In the genomic region with DNA sequence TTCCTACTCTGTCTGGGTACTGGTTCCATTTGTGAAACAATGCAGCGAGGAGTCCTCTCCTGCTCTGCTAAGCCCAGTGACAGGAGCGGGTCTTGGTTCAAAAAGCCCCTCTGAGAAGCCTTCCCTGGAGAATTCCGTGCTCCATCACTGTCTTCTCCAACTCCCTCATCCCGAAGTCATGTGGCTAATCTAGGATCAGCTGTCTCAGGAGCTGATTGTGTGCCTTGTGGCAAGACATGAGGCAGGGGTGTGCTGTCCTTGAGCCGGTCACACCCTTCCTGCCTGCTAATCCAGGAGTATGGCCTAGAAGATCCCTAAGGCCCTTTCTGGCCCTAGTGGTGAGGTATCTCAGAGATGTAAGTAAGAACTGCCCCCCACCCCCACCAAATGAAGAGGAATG, we compare ENCODE assay signal across 35 cellular contexts.
A peak's percentile ranks its signal among the peaks of the same experiment; 100 is the strongest.
DNase-seq lines count a peak whose midpoint lies in the region; TF ChIP-seq lines count a peak whose summit lies in the region.
"Had no signal": no experiment of that assay in that cellular context is flagged by ENCODE, and none has a peak within 500 bp of the region (broad histone marks: within the 10 kb centered on the region; RNA-seq: fewer than 3 reads in every experiment).

No MANE protein-coding gene starts in this region.

- H3K36me3 ChIP-seq in neuronal stem cell (replicated peaks in 1 of 2; ENCODE audit: control insufficient read depth in 2 of 2, insufficient read depth in 2 of 2, low read length in 2 of 2): no peaks in the 10 kb centered on the region
- H3K36me3 ChIP-seq: BE2C; BLaER1; BLaER1 treated with 17β-estradiol and CSF1 and Interleukin-3, amounts not matched to agents 10 nM and 100 nM had no signal

- H3K14ac ChIP-seq in neuronal stem cell (ENCODE audit: low read length): no peak overlapping the region

- no peak overlapping the region for H3K4ac ChIP-seq in neuronal stem cell (ENCODE audit: low read length)

- TF ChIP-seq POLR2A in erythroblast (IDR thresholded peaks at IDR 0.05; ENCODE audit: low read length) (no peak), lower leg skin (IDR thresholded peaks at IDR 0.05) (no peak)

- H3K27me3 ChIP-seq in neuronal stem cell (ENCODE audit: control insufficient read depth in 3 of 3, insufficient read depth in 3 of 3, low read depth in 1 of 3, low read length in 3 of 3): no peaks in the 10 kb centered on the region
- H3K27me3 ChIP-seq: BLaER1; BLaER1 treated with 17β-estradiol and CSF1 and Interleukin-3, amounts not matched to agents 10 nM and 100 nM had no signal

- H2BK120ac ChIP-seq in neuronal stem cell (ENCODE audit: low read depth, low read length): no peak overlapping the region

- no peak overlapping the region for H3K27ac ChIP-seq in neuronal stem cell (replicated peaks; ENCODE audit: low read length)
- H3K27ac ChIP-seq: 22Rv1; A549; BLaER1; BLaER1 treated with 17β-estradiol and CSF1 and Interleukin-3, amounts not matched to agents 10 nM and 100 nM; C4-2B had no signal

- no peak overlapping the region for H2AK5ac ChIP-seq in neuronal stem cell (ENCODE audit: low read depth, low read length)

- intact Hi-C loops in activated CD4-positive, alpha-beta T cell treated with anti-CD3 and anti-CD28 coated beads, Interleukin-2, amount 10 ng/mL, durations not matched to agents 24 days and 14 days (cut with micrococcal nuclease): no loop called here
- intact Hi-C loops in lower leg skin (cut with DNase I; ENCODE audit: low total_unique reads): no loop called here

- H4K8ac ChIP-seq in neuronal stem cell (ENCODE audit: low read depth, low read length): no peak overlapping the region

- no peak overlapping the region for H2BK12ac ChIP-seq in neuronal stem cell (ENCODE audit: low read length)

- peak; percentile 49 for DNase-seq in activated CD4-positive, alpha-beta T cell treated with anti-CD3 and anti-CD28 coated beads, Interleukin-2, amount 10 ng/mL, durations not matched to agents 24 days and 14 days
- no peak for DNase-seq in activated CD4-positive, alpha-beta T cell treated with anti-CD3 and anti-CD28 coated beads for 1 hour
- DNase-seq in nephron progenitor cell (no peak), neuronal stem cell (ENCODE audit: low spot score) (no peak), type B pancreatic cell (ENCODE audit: extremely low spot score, unreplicated experiment) (peak; percentile 61), erythroblast (lab: John Stamatoyannopoulos, UW) (no peak), lower leg skin (ENCODE audit: low spot score in 2 of 2) (no peak)
- no peak for DNase-seq in stimulated activated CD4-positive, alpha-beta T cell treated with anti-CD3 and anti-CD28 coated beads, Interleukin-1b, Interleukin-23, amount 100 ng/mL, for 48 hours
- DNase-seq: 8988T; ACHN; AML-193; BE2C; C1 segment of cervical spinal cord; Caco-2; Calu3; CD4-positive, alpha-beta memory T cell; CD4-positive, alpha-beta T cell; CD4-positive, CD25-positive, alpha-beta regulatory T cell; CD8-positive, alpha-beta memory T cell; CD8-positive, alpha-beta T cell; COR-L47; DMS 273 treated with DMSO at 0.1 percent for 48 hours; DMS153; DMS53; DMS79; DMS79 treated with DMSO at 0.1 percent for 48 hours; DND-41; EL had no signal

- TF ChIP-seq CTCF in nephron progenitor cell (IDR thresholded peaks at IDR 0.05) (no peak), type B pancreatic cell (conservative IDR thresholded peaks at IDR 0.05) (no peak), lower leg skin (IDR thresholded peaks at IDR 0.05) (no peak)

- no peak overlapping the region for H4K91ac ChIP-seq in neuronal stem cell (ENCODE audit: low read depth, low read length, poor library complexity)

- H2AFZ ChIP-seq in neuronal stem cell (ENCODE audit: low read length): no peak overlapping the region

- no peak overlapping the region for H3K18ac ChIP-seq in neuronal stem cell (ENCODE audit: low read length)

- peak overlapping the region; percentile 38 for H2BK15ac ChIP-seq in neuronal stem cell (ENCODE audit: low read length)

- H3K79me1 ChIP-seq in neuronal stem cell (ENCODE audit: low read depth, low read length): no peaks in the 10 kb centered on the region

- H3K4me3 Mint-ChIP-seq in activated CD4-positive, alpha-beta T cell treated with anti-CD3 and anti-CD28 coated beads, Interleukin-2, amount 10 ng/mL, durations not matched to agents 24 days and 14 days: no peak overlapping the region
- H3K4me3 Mint-ChIP-seq in nephron progenitor cell (no peak overlapping the region), type B pancreatic cell (no peak overlapping the region)
- H3K4me3 Mint-ChIP-seq: B cell; CD14-positive monocyte; CD4-positive, alpha-beta memory T cell; CD4-positive, alpha-beta T cell; CD4-positive, CD25-positive, alpha-beta regulatory T cell; CD8-positive, alpha-beta memory T cell; CD8-positive, alpha-beta T cell had no signal

- peaks cover 2% of the 10 kb centered on the region for H3K27me3 Mint-ChIP-seq in activated CD4-positive, alpha-beta T cell treated with anti-CD3 and anti-CD28 coated beads, Interleukin-2, amount 10 ng/mL, durations not matched to agents 24 days and 14 days
- H3K27me3 Mint-ChIP-seq in nephron progenitor cell (ENCODE audit: low read depth, poor library complexity) (peaks cover 4% of the 10 kb centered on the region), type B pancreatic cell (peaks cover 8% of the 10 kb centered on the region)
- H3K27me3 Mint-ChIP-seq: CD4-positive, alpha-beta memory T cell; CD4-positive, alpha-beta T cell; CD4-positive, CD25-positive, alpha-beta regulatory T cell; CD8-positive, alpha-beta memory T cell had no signal

- WGBS in neuronal stem cell (ENCODE audit: extremely low coverage in 2 of 2, insufficient read length in 2 of 2, insufficient replicate concordance in 1 of 2), 2 donors: no CpG with 5 or more reads among the region's 5 CpGs
- WGBS in lower leg skin, 2 donors: 75 to 77% methylated on average over 5 of the region's 5 CpGs

- no peaks in the 10 kb centered on the region for H3K36me3 Mint-ChIP-seq in activated CD4-positive, alpha-beta T cell treated with anti-CD3 and anti-CD28 coated beads, Interleukin-2, amount 10 ng/mL, durations not matched to agents 24 days and 14 days (ENCODE audit: low read depth)
- H3K36me3 Mint-ChIP-seq in nephron progenitor cell (ENCODE audit: low read depth) (no peaks in the 10 kb centered on the region), type B pancreatic cell (no peaks in the 10 kb centered on the region)
- H3K36me3 Mint-ChIP-seq: CD14-positive monocyte; CD4-positive, alpha-beta memory T cell; CD4-positive, CD25-positive, alpha-beta regulatory T cell; CD8-positive, alpha-beta T cell had no signal

- H3K4me1 Mint-ChIP-seq in activated CD4-positive, alpha-beta T cell treated with anti-CD3 and anti-CD28 coated beads, Interleukin-2, amount 10 ng/mL, durations not matched to agents 24 days and 14 days: no peaks in the 10 kb centered on the region
- H3K4me1 Mint-ChIP-seq in nephron progenitor cell (no peaks in the 10 kb centered on the region), type B pancreatic cell (ENCODE audit: unreplicated experiment) (no peaks in the 10 kb centered on the region)
- H3K4me1 Mint-ChIP-seq: B cell; CD14-positive monocyte; CD4-positive, CD25-positive, alpha-beta regulatory T cell; CD8-positive, alpha-beta memory T cell had no signal

- no peak overlapping the region for H3K9ac ChIP-seq in neuronal stem cell (ENCODE audit: low read depth, low read length, poor library complexity)
- H3K9ac ChIP-seq: BLaER1; BLaER1 treated with 17β-estradiol and CSF1 and Interleukin-3, amounts not matched to agents 10 nM and 100 nM had no signal

- no peak overlapping the region for H2BK5ac ChIP-seq in neuronal stem cell (ENCODE audit: low read length)

- H3K9me3 Mint-ChIP-seq in activated CD4-positive, alpha-beta T cell treated with anti-CD3 and anti-CD28 coated beads, Interleukin-2, amount 10 ng/mL, durations not matched to agents 24 days and 14 days: no peaks in the 10 kb centered on the region
- H3K9me3 Mint-ChIP-seq in nephron progenitor cell: no peaks in the 10 kb centered on the region
- no peaks in the 10 kb centered on the region for H3K9me3 Mint-ChIP-seq in type B pancreatic cell
- H3K9me3 Mint-ChIP-seq: CD4-positive, alpha-beta memory T cell; CD4-positive, alpha-beta T cell; CD8-positive, alpha-beta memory T cell; CD8-positive, alpha-beta T cell had no signal

- H3K9me3 ChIP-seq in neuronal stem cell (replicated peaks in 1 of 2; ENCODE audit: control insufficient read depth in 2 of 2, insufficient read depth in 1 of 2, low read depth in 1 of 2, low read length in 2 of 2): no peaks in the 10 kb centered on the region
- H3K9me3 ChIP-seq: A549, BE2C had no signal

- H3K23ac ChIP-seq in neuronal stem cell (ENCODE audit: low read depth, low read length, poor library complexity): no peak overlapping the region

- no peaks in the 10 kb centered on the region for H3K4me1 ChIP-seq in neuronal stem cell (ENCODE audit: control insufficient read depth in 2 of 2, insufficient read depth in 1 of 2, low read depth in 1 of 2, low read length in 2 of 2)
- H3K4me1 ChIP-seq: A549; BE2C; BLaER1; BLaER1 treated with 17β-estradiol and CSF1 and Interleukin-3, amounts not matched to agents 10 nM and 100 nM; Caco-2 had no signal

- no peak overlapping the region for H3K27ac Mint-ChIP-seq in activated CD4-positive, alpha-beta T cell treated with anti-CD3 and anti-CD28 coated beads, Interleukin-2, amount 10 ng/mL, durations not matched to agents 24 days and 14 days
- peak overlapping the region; percentile 51 for H3K27ac Mint-ChIP-seq in nephron progenitor cell
- no peak overlapping the region for H3K27ac Mint-ChIP-seq in type B pancreatic cell
- H3K27ac Mint-ChIP-seq: B cell; CD14-positive monocyte; CD4-positive, alpha-beta memory T cell; CD4-positive, alpha-beta T cell; CD4-positive, CD25-positive, alpha-beta regulatory T cell; CD8-positive, alpha-beta T cell had no signal

- no peak overlapping the region for H3K4me2 ChIP-seq in neuronal stem cell (ENCODE audit: insufficient read depth, low read length, poor library complexity, severe bottlenecking)
- H3K4me2 ChIP-seq: A549; BLaER1; BLaER1 treated with 17β-estradiol and CSF1 and Interleukin-3, amounts not matched to agents 10 nM and 100 nM had no signal

- H3K4me3 ChIP-seq in neuronal stem cell (ENCODE audit: low read length in 2 of 2) (no peak overlapping the region), lower leg skin (ENCODE audit: low read depth, poor library complexity, severe bottlenecking) (no peak overlapping the region)
- H3K4me3 ChIP-seq: A549; BLaER1; BLaER1 treated with 17β-estradiol and CSF1 and Interleukin-3, amounts not matched to agents 10 nM and 100 nM had no signal

Comparison
In these comparisons a context has a peak if more than half of its experiments do, and no peak if none do; other contexts are left out.
1. DNase-seq: peak in activated CD4-positive, alpha-beta T cell treated with anti-CD3 and anti-CD28 coated beads, Interleukin-2, amount 10 ng/mL, durations not matched to agents 24 days and 14 days (single experiment) and type B pancreatic cell (single experiment); none in activated CD4-positive, alpha-beta T cell treated with anti-CD3 and anti-CD28 coated beads for 1 hour (single experiment), nephron progenitor cell (single experiment), neuronal stem cell (single experiment), erythroblast (0 of 2), lower leg skin (0 of 2) and stimulated activated CD4-positive, alpha-beta T cell treated with anti-CD3 and anti-CD28 coated beads, Interleukin-1b, Interleukin-23, amount 100 ng/mL, for 48 hours (single experiment).